ENCODE assay signal across 35 cellular contexts in genomic region chr10:48504141-48504885, GRCh38.
DNase-seq lines count a peak whose midpoint lies in the region; ATAC-seq and TF ChIP-seq lines count a peak whose summit lies in the region.
"Had no signal": no experiment of that assay in that cellular context is flagged by ENCODE, and none has a peak within 500 bp of the region (broad histone marks: within the 10 kb centered on the region; RNA-seq: fewer than 3 reads in every experiment).

No MANE protein-coding gene starts in this region.

- no peaks in the 10 kb centered on the region for H3K9me3 ChIP-seq in ovary
- H3K9me3 ChIP-seq: breast epithelium, Caco-2, esophagus muscularis mucosa, pancreas, SK-N-SH, thoracic aorta, uterus had no signal

- no peak for TF ChIP-seq POLR2A in ovary (IDR thresholded peaks at IDR 0.05)

- H3K27ac Mint-ChIP-seq in activated CD4-positive, alpha-beta T cell treated with anti-CD3 and anti-CD28 coated beads, Interleukin-2, amount 10 ng/mL, durations not matched to agents 24 days and 14 days = peak overlapping the region; percentile 29
- H3K27ac Mint-ChIP-seq in activated CD8-positive, alpha-beta memory T cell treated with anti-CD3 and anti-CD28 coated beads, Interleukin-2, amount 10 ng/mL, durations not matched to agents 7 days and 5 days = no peak overlapping the region
- H3K27ac Mint-ChIP-seq in glutamatergic neuron (ENCODE audit: unreplicated experiment) = peak overlapping the region; percentile 49
- H3K27ac Mint-ChIP-seq: activated CD8-positive, alpha-beta T cell treated with anti-CD3 and anti-CD28 coated beads for 36 hours; activated naive CD4-positive, alpha-beta T cell treated with anti-CD3 and anti-CD28 coated beads, Interleukin-2, amount 50 U/mL, for 72 hours; natural killer cell treated with Interleukin-12 subunit alpha and Interleukin-12 subunit beta and Interleukin-15 and Interleukin-18, amount 100 ng/mL, for 72 hours; stimulated activated naive CD8-positive, alpha-beta T cell treated with anti-CD3 and anti-CD28 coated beads, Interleukin-15, Interleukin-2, amounts not matched to agents 100 ng/mL and 50 ng/mL, for 24 hours had no signal

- intact Hi-C loops in activated CD4-positive, alpha-beta T cell treated with anti-CD3 and anti-CD28 coated beads, Interleukin-2, amount 10 ng/mL, durations not matched to agents 24 days and 14 days (cut with micrococcal nuclease) = no loop called here
- intact Hi-C loops in ovary (cut with DNase I) = loop anchor here in 2 of 4 donors (10.0 kb wide), 1 partner anchor 140 kb away; no protein-coding TSS in a partner anchor

- H3K4me1 Mint-ChIP-seq in activated CD4-positive, alpha-beta T cell treated with anti-CD3 and anti-CD28 coated beads, Interleukin-2, amount 10 ng/mL, durations not matched to agents 24 days and 14 days = no peaks in the 10 kb centered on the region
- peaks cover 2% of the 10 kb centered on the region for H3K4me1 Mint-ChIP-seq in activated CD8-positive, alpha-beta memory T cell treated with anti-CD3 and anti-CD28 coated beads, Interleukin-2, amount 10 ng/mL, durations not matched to agents 7 days and 5 days
- peaks cover 9% of the 10 kb centered on the region for H3K4me1 Mint-ChIP-seq in glutamatergic neuron (ENCODE audit: low read depth, unreplicated experiment)

- no peak for DNase-seq in activated CD4-positive, alpha-beta T cell treated with anti-CD3 and anti-CD28 coated beads, Interleukin-2, amount 10 ng/mL, durations not matched to agents 24 days and 14 days
- DNase-seq in activated CD4-positive, alpha-beta T cell treated with anti-CD3 and anti-CD28 coated beads, Interleukin-2, amount 50 U/mL, for 48 hours = no peak
- peak; percentile 37 for DNase-seq in activated CD8-positive, alpha-beta memory T cell treated with anti-CD3 and anti-CD28 coated beads, Interleukin-2, amount 10 ng/mL, durations not matched to agents 7 days and 5 days
- DNase-seq in glutamatergic neuron = no peak
- DNase-seq in ovary = peak in 3 of 5 donors; percentile 6 to 26 (median 26)
- no peak for DNase-seq in NCI-H146 (lab: John Stamatoyannopoulos, UW)
- DNase-seq in activated CD4-positive, CD25-positive, alpha-beta regulatory T cell (lab: John Stamatoyannopoulos, UW) = no peak
- DNase-seq: activated CD8-positive, alpha-beta T cell treated with anti-CD3 and anti-CD28 coated beads for 36 hours; activated effector memory CD4-positive, alpha-beta T cell treated with Interleukin-2 at 50 U/mL for 16 hours; amygdala; cortex of kidney; DMS79; foreskin melanocyte; HCEC 1CT; NCI-H1048; NCI-H187; NCI-H524; NK-92 treated with Interleukin-12 subunit alpha and Interleukin-12 subunit beta, amount 100 ng/mL, for 24 hours; pancreas; PC-3; retina; SK-N-SH; small intestine; stimulated activated CD4-positive, alpha-beta T cell treated with anti-CD3 and anti-CD28 coated beads, Interleukin-1b, Interleukin-23, amount 100 ng/mL, for 48 hours; uterus had no signal

- no peaks in the 10 kb centered on the region for H3K27me3 Mint-ChIP-seq in activated CD4-positive, alpha-beta T cell treated with anti-CD3 and anti-CD28 coated beads, Interleukin-2, amount 10 ng/mL, durations not matched to agents 24 days and 14 days
- peaks cover 6% of the 10 kb centered on the region for H3K27me3 Mint-ChIP-seq in activated CD8-positive, alpha-beta memory T cell treated with anti-CD3 and anti-CD28 coated beads, Interleukin-2, amount 10 ng/mL, durations not matched to agents 7 days and 5 days
- peaks cover 3% of the 10 kb centered on the region for H3K27me3 Mint-ChIP-seq in glutamatergic neuron (ENCODE audit: unreplicated experiment)
- H3K27me3 Mint-ChIP-seq: activated CD8-positive, alpha-beta T cell treated with anti-CD3 and anti-CD28 coated beads for 36 hours; stimulated activated naive CD8-positive, alpha-beta T cell treated with anti-CD3 and anti-CD28 coated beads, Interleukin-15, Interleukin-2, amounts not matched to agents 100 ng/mL and 50 ng/mL, for 24 hours had no signal

- no peak for ATAC-seq in activated CD8-positive, alpha-beta memory T cell treated with anti-CD3 and anti-CD28 coated beads, Interleukin-2, amount 10 ng/mL, durations not matched to agents 7 days and 5 days
- no peak for ATAC-seq in HG02798 (IDR thresholded peaks at IDR 0.05; ENCODE audit: poor library complexity, unreplicated experiment)
- ATAC-seq: activated CD8-positive, alpha-beta T cell treated with anti-CD3 and anti-CD28 coated beads for 36 hours; activated naive CD4-positive, alpha-beta T cell treated with anti-CD3 and anti-CD28 coated beads, Interleukin-2, amount 50 U/mL, for 72 hours; natural killer cell treated with Interleukin-12 subunit alpha and Interleukin-12 subunit beta and Interleukin-15 and Interleukin-18, amount 100 ng/mL, for 72 hours; pancreas; PC-3 had no signal

- no peak overlapping the region for H3K4me3 Mint-ChIP-seq in activated CD4-positive, alpha-beta T cell treated with anti-CD3 and anti-CD28 coated beads, Interleukin-2, amount 10 ng/mL, durations not matched to agents 24 days and 14 days
- no peak overlapping the region for H3K4me3 Mint-ChIP-seq in activated CD8-positive, alpha-beta memory T cell treated with anti-CD3 and anti-CD28 coated beads, Interleukin-2, amount 10 ng/mL, durations not matched to agents 7 days and 5 days
- H3K4me3 Mint-ChIP-seq in glutamatergic neuron (ENCODE audit: unreplicated experiment) = no peak overlapping the region
- H3K4me3 Mint-ChIP-seq: activated CD8-positive, alpha-beta T cell treated with anti-CD3 and anti-CD28 coated beads for 36 hours; natural killer cell treated with Interleukin-12 subunit alpha and Interleukin-12 subunit beta and Interleukin-15 and Interleukin-18, amount 100 ng/mL, for 72 hours; stimulated activated naive CD8-positive, alpha-beta T cell treated with anti-CD3 and anti-CD28 coated beads, Interleukin-15, Interleukin-2, amounts not matched to agents 100 ng/mL and 50 ng/mL, for 24 hours had no signal

- no peaks in the 10 kb centered on the region for H3K9me3 Mint-ChIP-seq in activated CD4-positive, alpha-beta T cell treated with anti-CD3 and anti-CD28 coated beads, Interleukin-2, amount 10 ng/mL, durations not matched to agents 24 days and 14 days
- H3K9me3 Mint-ChIP-seq in activated CD8-positive, alpha-beta memory T cell treated with anti-CD3 and anti-CD28 coated beads, Interleukin-2, amount 10 ng/mL, durations not matched to agents 7 days and 5 days (ENCODE audit: low read depth) = no peaks in the 10 kb centered on the region
- H3K9me3 Mint-ChIP-seq in glutamatergic neuron (ENCODE audit: unreplicated experiment) = no peaks in the 10 kb centered on the region
- H3K9me3 Mint-ChIP-seq: activated CD8-positive, alpha-beta T cell treated with anti-CD3 and anti-CD28 coated beads for 36 hours; activated naive CD4-positive, alpha-beta T cell treated with anti-CD3 and anti-CD28 coated beads, Interleukin-2, amount 50 U/mL, for 72 hours; natural killer cell treated with Interleukin-12 subunit alpha and Interleukin-12 subunit beta and Interleukin-15 and Interleukin-18, amount 100 ng/mL, for 72 hours; stimulated activated naive CD8-positive, alpha-beta T cell treated with anti-CD3 and anti-CD28 coated beads, Interleukin-15, Interleukin-2, amounts not matched to agents 100 ng/mL and 50 ng/mL, for 24 hours had no signal

- no peak overlapping the region for H3K4me3 ChIP-seq in ovary
- H3K4me3 ChIP-seq: breast epithelium, esophagus muscularis mucosa, lung, pancreas, thoracic aorta, uterus had no signal

- peaks cover 21% of the 10 kb centered on the region for H3K4me1 ChIP-seq in ovary (ENCODE audit: insufficient read depth)
- H3K4me1 ChIP-seq: breast epithelium, Caco-2, pancreas, uterus had no signal

- CTCF ChIA-PET in activated CD8-positive, alpha-beta memory T cell treated with anti-CD3 and anti-CD28 coated beads, Interleukin-2, amount 10 ng/mL, durations not matched to agents 7 days and 5 days (lab: Charles Lee) = interaction anchor here (1.3 kb wide), 1 partner anchor 140 kb away, joined by 3 read pairs; no protein-coding TSS in a partner anchor

- H3K27me3 ChIP-seq in ovary = no peaks in the 10 kb centered on the region
- H3K27me3 ChIP-seq: breast epithelium, esophagus muscularis mucosa, pancreas, uterus had no signal

- 64 to 69% (median 66%) methylated on average over 4 of the region's 4 CpGs for WGBS in ovary, 3 donors

- no peaks in the 10 kb centered on the region for H3K36me3 ChIP-seq in ovary
- H3K36me3 ChIP-seq: breast epithelium, esophagus muscularis mucosa, pancreas, thoracic aorta, uterus had no signal

- peak overlapping the region in 1 of 2 donors; percentile 78 for H3K27ac ChIP-seq in ovary
- H3K27ac ChIP-seq: breast epithelium, C4-2B, esophagus muscularis mucosa, pancreas, thoracic aorta, uterus had no signal

- TF ChIP-seq CTCF in glutamatergic neuron (IDR thresholded peaks at IDR 0.05; ENCODE audit: partially characterized antibody, unreplicated experiment) (no peak), ovary (IDR thresholded peaks at IDR 0.05) (no peak)

- no peak for TF ChIP-seq EP300 in ovary (IDR thresholded peaks at IDR 0.05)

- H3K36me3 Mint-ChIP-seq in activated CD4-positive, alpha-beta T cell treated with anti-CD3 and anti-CD28 coated beads, Interleukin-2, amount 10 ng/mL, durations not matched to agents 24 days and 14 days (ENCODE audit: low read depth) = no peaks in the 10 kb centered on the region
- no peaks in the 10 kb centered on the region for H3K36me3 Mint-ChIP-seq in activated CD8-positive, alpha-beta memory T cell treated with anti-CD3 and anti-CD28 coated beads, Interleukin-2, amount 10 ng/mL, durations not matched to agents 7 days and 5 days
- no peaks in the 10 kb centered on the region for H3K36me3 Mint-ChIP-seq in glutamatergic neuron (ENCODE audit: unreplicated experiment)
- H3K36me3 Mint-ChIP-seq: activated naive CD4-positive, alpha-beta T cell treated with anti-CD3 and anti-CD28 coated beads, Interleukin-2, amount 50 U/mL, for 72 hours; natural killer cell treated with Interleukin-12 subunit alpha and Interleukin-12 subunit beta and Interleukin-15 and Interleukin-18, amount 100 ng/mL, for 72 hours had no signal

Comparison
In these comparisons a context has a peak if more than half of its experiments do, and no peak if none do; other contexts are left out.
1. DNase-seq: peak in activated CD8-positive, alpha-beta memory T cell treated with anti-CD3 and anti-CD28 coated beads, Interleukin-2, amount 10 ng/mL, durations not matched to agents 7 days and 5 days (single experiment) and ovary (3 of 5); none in activated CD4-positive, alpha-beta T cell treated with anti-CD3 and anti-CD28 coated beads, Interleukin-2, amount 10 ng/mL, durations not matched to agents 24 days and 14 days (single experiment), activated CD4-positive, alpha-beta T cell treated with anti-CD3 and anti-CD28 coated beads, Interleukin-2, amount 50 U/mL, for 48 hours (0 of 2), glutamatergic neuron (single experiment), NCI-H146 (single experiment) and activated CD4-positive, CD25-positive, alpha-beta regulatory T cell (0 of 4).